In the genomic region with DNA sequence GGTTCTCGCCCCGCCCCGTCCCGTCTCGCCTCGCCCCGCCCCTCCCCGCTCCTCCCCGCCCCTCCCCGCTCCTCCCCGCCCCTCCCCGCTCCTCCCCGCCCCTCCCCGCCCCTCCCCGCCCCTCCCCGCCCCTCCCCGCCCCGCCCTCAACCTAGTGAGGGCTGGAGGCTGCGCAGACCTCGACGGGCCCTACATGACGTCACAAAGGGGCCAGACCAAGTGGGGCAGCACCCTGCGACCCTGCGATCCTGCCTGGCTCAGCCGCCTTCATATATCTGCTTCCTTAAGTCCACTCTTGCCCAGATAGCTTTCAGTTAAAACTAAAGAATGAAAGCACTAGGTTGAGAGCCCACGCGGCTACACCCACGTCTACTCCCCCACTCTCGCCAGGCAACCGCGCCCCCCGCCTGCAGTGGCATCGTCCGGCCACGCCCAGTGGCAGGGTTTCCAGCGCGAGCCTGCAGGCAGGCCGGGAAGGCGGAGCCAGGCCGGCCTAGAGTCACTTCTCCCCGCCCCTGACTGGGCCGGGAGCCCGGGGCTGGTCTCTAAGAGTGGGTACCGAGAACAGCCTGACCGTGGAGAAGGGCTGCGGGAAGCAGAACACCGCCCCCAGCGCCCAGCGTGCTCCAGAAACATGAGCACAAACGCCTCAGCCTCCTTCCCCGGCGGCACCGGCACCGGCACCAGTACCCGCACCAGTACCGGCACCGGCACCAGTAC, we compare ENCODE assay signal across 8 cellular contexts. TPM values are rescaled to one million over a fixed set of nuclear protein-coding genes. Genes with fewer than 3 reads are reported as not detected.
DNase-seq lines count a peak whose midpoint lies in the region; ATAC-seq, FAIRE-seq and TF ChIP-seq lines count a peak whose summit lies in the region.

No MANE protein-coding gene starts in this region.

- no peak for TF ChIP-seq POLR2A in GM12892 (IDR thresholded peaks at IDR 0.05; ENCODE audit: low read depth, low read length)

- H3K9me3 ChIP-seq in ascending aorta (no peaks in the 10 kb centered on the region), right atrium auricular region (no peaks in the 10 kb centered on the region), psoas muscle (no peaks in the 10 kb centered on the region)

- H3K4me1 ChIP-seq in ascending aorta: no peaks in the 10 kb centered on the region
- peaks cover 0 to 8% of the 10 kb centered on the region in 2 donors for H3K4me1 ChIP-seq in right atrium auricular region
- H3K4me1 ChIP-seq in psoas muscle: no peaks in the 10 kb centered on the region
- H3K4me1 ChIP-seq in urinary bladder (ENCODE audit: insufficient read depth): no peaks in the 10 kb centered on the region

- DNase-seq in GM12892 (ENCODE audit: insufficient read length) (peak; percentile 61), NCI-H1436 (lab: John Stamatoyannopoulos, UW) (peak; percentile 55), T-helper 2 cell (peak; percentile 57 to 93 (median 76)), ascending aorta (ENCODE audit: low spot score in 2 of 2) (peak; percentile 71 to 96), right atrium auricular region (ENCODE audit: low spot score) (peak; percentile 91), psoas muscle (peak; percentile 93 to 96)

- peak; percentile 14 for FAIRE-seq in GM12892 (lab: Jason Lieb, UNC)

- no peaks in the 10 kb centered on the region for H3K27me3 ChIP-seq in ascending aorta
- no peaks in the 10 kb centered on the region for H3K27me3 ChIP-seq in right atrium auricular region
- H3K27me3 ChIP-seq in psoas muscle (ENCODE audit: insufficient read depth in 3 of 3, low read length in 2 of 3): peaks cover 0 to 11% (median 0%) of the 10 kb centered on the region in 3 donors

- H3K4me3 ChIP-seq in ascending aorta (peak overlapping the region; percentile 52 to 83), right atrium auricular region (peak overlapping the region; percentile 65 to 81), psoas muscle (peak overlapping the region; percentile 74), urinary bladder (ENCODE audit: low read depth, low read length) (peak overlapping the region; percentile 80)

- peak overlapping the region; percentile 87 to 88 for H3K27ac ChIP-seq in ascending aorta
- peak overlapping the region; percentile 85 to 94 for H3K27ac ChIP-seq in right atrium auricular region
- peak overlapping the region; percentile 77 for H3K27ac ChIP-seq in psoas muscle
- H3K27ac ChIP-seq in urinary bladder (ENCODE audit: low read depth): peak overlapping the region; percentile 86

- 1 to 32% (median 1%) methylated on average over 15 to 44 of the region's 57 CpGs for WGBS in psoas muscle, 3 donors
- WGBS in urinary bladder: under 1% methylated on average over 36 of the region's 57 CpGs

- TF ChIP-seq CTCF in ascending aorta (IDR thresholded peaks at IDR 0.05) (peak; percentile 13 to 40 (median 37)), right atrium auricular region (IDR thresholded peaks at IDR 0.05) (peak in 1 of 2 donors; percentile 40), psoas muscle (IDR thresholded peaks at IDR 0.05) (peak; percentile 22)

- intact Hi-C loops in ascending aorta (cut with DNase I) (loop anchor here (1.0 to 2.0 kb wide), 3 partner anchors 54 to 92 kb away; no protein-coding TSS in a partner anchor), psoas muscle (cut with DNase I) (loop anchor here (5.0 to 10.0 kb wide), 3 partner anchors 50 to 93 kb away; no protein-coding TSS in a partner anchor)

- H3K36me3 ChIP-seq in ascending aorta: no peaks in the 10 kb centered on the region
- no peaks in the 10 kb centered on the region for H3K36me3 ChIP-seq in right atrium auricular region
- no peaks in the 10 kb centered on the region for H3K36me3 ChIP-seq in psoas muscle (ENCODE audit: insufficient read depth in 1 of 2, low read depth in 1 of 2)
- H3K36me3 ChIP-seq in urinary bladder (ENCODE audit: insufficient read depth): no peaks in the 10 kb centered on the region

- ATAC-seq in HG02852 (IDR thresholded peaks at IDR 0.05; ENCODE audit: unreplicated experiment): peak; percentile 96
- ATAC-seq in psoas muscle: peak; percentile 95 to 98 (median 98)

RNA-seq across cellular contexts. Expression of a gene that starts 1.5 kb away (rescaled TPM):
- not detected for polyA plus RNA-seq in GM12892 (2012; ENCODE audit: missing spikeins)
- total RNA-seq in ascending aorta (93.6 TPM), right atrium auricular region (100 to 1,000 TPM; 111 to 174 TPM), psoas muscle (100 to 1,000 TPM in 1 of 4 donors, 10 to 100 TPM in 2, 1 to 10 TPM in 1; 9.7 to 115 (median 31.4) TPM), urinary bladder (50.6 TPM)
- polyA plus RNA-seq in psoas muscle (10 to 100 TPM; 12.3 to 67.8 (median 20.5) TPM), urinary bladder (95.1 TPM)

Comparison
In these comparisons a context has a peak if more than half of its experiments do, and no peak if none do; other contexts are left out.
1. Peak in every context shown above with its lines: DNase-seq, ATAC-seq, H3K4me3 ChIP-seq and H3K27ac ChIP-seq.